ENCODE assay signal across 13 cellular contexts in genomic region chrX:154413142-154413541, GRCh38. TPM values are rescaled to one million over a fixed set of nuclear protein-coding genes. Genes with fewer than 3 reads are reported as not detected.
A peak's percentile ranks its signal among the peaks of the same experiment; 100 is the strongest.
DNase-seq lines count a peak whose midpoint lies in the region; ATAC-seq, FAIRE-seq and TF ChIP-seq lines count a peak whose summit lies in the region.
"Had no signal": no experiment of that assay in that cellular context is flagged by ENCODE, and none has a peak within 500 bp of the region (broad histone marks: within the 10 kb centered on the region; RNA-seq: fewer than 3 reads in every experiment).

No MANE protein-coding gene starts in this region.

- TSS peak; percentile 48 for BruUV-seq in GM12878 (replicated peaks; lab: Mats Ljungman, UMichigan)

- H3F3A ChIP-seq in OCI-LY1 (ENCODE audit: insufficient read depth, low read length): no peaks in the 10 kb centered on the region

- SMC1A ChIA-PET in GM12878 (lab: Charles Lee; ENCODE audit: uncharacterized antibody, unreplicated experiment): no interaction called here

- no peak for TF ChIP-seq CTCF in OCI-LY1 (IDR thresholded peaks at IDR 0.05; ENCODE audit: low read length)
- no peak for TF ChIP-seq CTCF in GM12878 (IDR thresholded peaks at IDR 0.05 in 2 of 3, conservative IDR thresholded peaks at IDR 0.05 in 1 of 3; ENCODE audit: control insufficient read depth in 2 of 3, extremely low read depth in 1 of 3, insufficient read depth in 1 of 3, low read depth in 3 of 3, low read length in 3 of 3)
- no peak for TF ChIP-seq CTCF in ascending aorta (IDR thresholded peaks at IDR 0.05)

- RAD21 ChIA-PET in GM12878 (lab: Charles Lee; ENCODE audit: unreplicated experiment): interaction anchor here (1.6 to 2.1 kb wide), 3 partner anchors 14 to 78 kb away, joined by 5 to 9 read pairs (median 5); partner anchors contain the start of gene SLC10A3

- no peak overlapping the region for H2AFZ ChIP-seq in OCI-LY1 (ENCODE audit: low read length)
- no peak overlapping the region for H2AFZ ChIP-seq in GM12878 (ENCODE audit: control insufficient read depth, low read depth, low read length)

- peak overlapping the region; percentile 93 for H3K4me3 Mint-ChIP-seq in activated naive CD4-positive, alpha-beta T cell treated with anti-CD3 and anti-CD28 coated beads, Interleukin-2, amount 10 ng/mL, durations not matched to agents 7 days and 5 days
- H3K4me3 Mint-ChIP-seq in activated naive CD4-positive, alpha-beta T cell treated with anti-CD3 and anti-CD28 coated beads for 36 hours: no peak overlapping the region
- no peak overlapping the region for H3K4me3 Mint-ChIP-seq in stimulated activated memory B cell treated with anti-CD40 and anti-IgM and Interleukin-4, amounts not matched to agents 10 μg/mL and 1 μg/mL and 100 μg/mL, for 72 hours

- H3K9me3 ChIP-seq in OCI-LY1 (ENCODE audit: low read length) (no peaks in the 10 kb centered on the region), GM12878 (replicated peaks; ENCODE audit: control insufficient read depth, insufficient read depth, low read length) (no peaks in the 10 kb centered on the region; the same call in 2 of the 3 replicates), ascending aorta (no peaks in the 10 kb centered on the region)
- H3K9me3 ChIP-seq: upper lobe of right lung had no signal

- intact Hi-C loops in activated naive CD4-positive, alpha-beta T cell treated with anti-CD3 and anti-CD28 coated beads for 36 hours (cut with micrococcal nuclease): no loop called here
- intact Hi-C loops in GM12878 (cut with micrococcal nuclease; ENCODE audit: unreplicated experiment): no loop called here
- intact Hi-C loops in ascending aorta (cut with DNase I): loop anchor here (5.0 kb wide), 1 partner anchor 64 kb away; the partner anchor contains the start of gene LAGE3

- H3K36me3 ChIP-seq in OCI-LY1 (ENCODE audit: insufficient read depth, low read length): no peaks in the 10 kb centered on the region
- H3K36me3 ChIP-seq in GM12878 (ENCODE audit: control insufficient read depth in 2 of 2, insufficient read depth in 2 of 2, low read length in 1 of 2): no peaks in the 10 kb centered on the region
- H3K36me3 ChIP-seq in ascending aorta: peaks cover 0 to 3% of the 10 kb centered on the region in 2 donors

- H3K27me3 ChIP-seq in OCI-LY1 (ENCODE audit: insufficient read depth, low read length) (no peaks in the 10 kb centered on the region), GM12878 (replicated peaks in 1 of 2; ENCODE audit: control insufficient read depth in 2 of 2, insufficient read depth in 2 of 2, low read length in 1 of 2) (no peaks in the 10 kb centered on the region), ascending aorta (no peaks in the 10 kb centered on the region)
- H3K27me3 ChIP-seq: upper lobe of right lung had no signal

- CTCF ChIA-PET in activated naive CD4-positive, alpha-beta T cell treated with anti-CD3 and anti-CD28 coated beads, Interleukin-2, amount 10 ng/mL, durations not matched to agents 7 days and 5 days (lab: Charles Lee): no interaction called here
- CTCF ChIA-PET in activated naive CD4-positive, alpha-beta T cell treated with anti-CD3 and anti-CD28 coated beads for 36 hours (lab: Charles Lee): no interaction called here
- CTCF ChIA-PET in GM12878 (lab: Yijun Ruan, JAX): interaction anchor here (0.9 kb wide), 2 partner anchors 8 to 40 kb away, joined by 3 to 4 read pairs; no protein-coding TSS in a partner anchor

- no peak for TF ChIP-seq POLR2A in GM12878 (IDR thresholded peaks at IDR 0.05; ENCODE audit: low read depth, low read length)

- H3K9ac ChIP-seq in OCI-LY1 (ENCODE audit: low read length) (no peak overlapping the region), GM12878 (ENCODE audit: control insufficient read depth, insufficient read depth, low read length) (no peak overlapping the region)

- H3K4me2 ChIP-seq in OCI-LY1 (ENCODE audit: low read length) (no peak overlapping the region), GM12878 (ENCODE audit: control insufficient read depth, insufficient read depth) (0 out of 2 replicates have a peak overlapping the region, but pooled peaks have one; percentile 77)

- TF ChIP-seq RAD21 in GM12878 (IDR thresholded peaks at IDR 0.05; ENCODE audit: insufficient read depth, low read depth, low read length): no peak

- H3K79me2 ChIP-seq in OCI-LY1 (ENCODE audit: insufficient read depth, low read length): no peaks in the 10 kb centered on the region
- peaks cover 7% of the 10 kb centered on the region for H3K79me2 ChIP-seq in GM12878 (ENCODE audit: control insufficient read depth, insufficient read depth, low read length)

- POLR2A ChIA-PET in GM12878 (lab: Charles Lee): interaction anchor here (3.5 to 4.6 kb wide), 2 partner anchors 13 to 15 kb away, joined by 22 to 32 read pairs; partner anchors contain the start of gene ATP6AP1

- H3K9me2 ChIP-seq in OCI-LY1 (ENCODE audit: low read depth, low read length): no peaks in the 10 kb centered on the region

- peak overlapping the region; percentile 92 for H3K27ac Mint-ChIP-seq in activated naive CD4-positive, alpha-beta T cell treated with anti-CD3 and anti-CD28 coated beads, Interleukin-2, amount 10 ng/mL, durations not matched to agents 7 days and 5 days
- H3K27ac Mint-ChIP-seq in activated naive CD4-positive, alpha-beta T cell treated with anti-CD3 and anti-CD28 coated beads for 36 hours: no peak overlapping the region
- peak overlapping the region; percentile 89 for H3K27ac Mint-ChIP-seq in stimulated activated memory B cell treated with anti-CD40 and anti-IgM and Interleukin-4, amounts not matched to agents 10 μg/mL and 1 μg/mL and 100 μg/mL, for 72 hours

- peaks cover 26% of the 10 kb centered on the region for H3K4me1 Mint-ChIP-seq in activated naive CD4-positive, alpha-beta T cell treated with anti-CD3 and anti-CD28 coated beads, Interleukin-2, amount 10 ng/mL, durations not matched to agents 7 days and 5 days
- peaks cover 13% of the 10 kb centered on the region for H3K4me1 Mint-ChIP-seq in activated naive CD4-positive, alpha-beta T cell treated with anti-CD3 and anti-CD28 coated beads for 36 hours (ENCODE audit: low read depth)
- H3K4me1 Mint-ChIP-seq in stimulated activated memory B cell treated with anti-CD40 and anti-IgM and Interleukin-4, amounts not matched to agents 10 μg/mL and 1 μg/mL and 100 μg/mL, for 72 hours: peaks cover 31% of the 10 kb centered on the region

- H3K4me3 ChIP-seq in OCI-LY1 (ENCODE audit: low read depth, low read length, poor library complexity, severe bottlenecking): no peak overlapping the region
- H3K4me3 ChIP-seq in GM12878: no peak overlapping the region
- H3K4me3 ChIP-seq in ascending aorta: no peak overlapping the region

- H3K27ac ChIP-seq in OCI-LY1 (ENCODE audit: low read depth, low read length, poor library complexity, severe bottlenecking): peak overlapping the region; percentile 72
- H3K27ac ChIP-seq in GM12878 (ENCODE audit: control insufficient read depth, insufficient read depth): peak overlapping the region; percentile 86; the same call in 1 of the 2 replicates
- H3K27ac ChIP-seq in ascending aorta: peak overlapping the region in 1 of 2 donors; percentile 91

- no peaks in the 10 kb centered on the region for H3K9me3 Mint-ChIP-seq in activated naive CD4-positive, alpha-beta T cell treated with anti-CD3 and anti-CD28 coated beads, Interleukin-2, amount 10 ng/mL, durations not matched to agents 7 days and 5 days
- no peaks in the 10 kb centered on the region for H3K9me3 Mint-ChIP-seq in activated naive CD4-positive, alpha-beta T cell treated with anti-CD3 and anti-CD28 coated beads for 36 hours
- no peaks in the 10 kb centered on the region for H3K9me3 Mint-ChIP-seq in stimulated activated memory B cell treated with anti-CD40 and anti-IgM and Interleukin-4, amounts not matched to agents 10 μg/mL and 1 μg/mL and 100 μg/mL, for 72 hours

- H3K4me1 ChIP-seq in OCI-LY1 (ENCODE audit: insufficient read depth, low read length, severe bottlenecking) (peaks cover 29% of the 10 kb centered on the region), GM12878 (ENCODE audit: control insufficient read depth, insufficient read depth, low read length) (no peaks in the 10 kb centered on the region), ascending aorta (peaks cover 0 to 7% of the 10 kb centered on the region in 2 donors)

- in situ Hi-C loops in GM12878 (cut with MboI): no loop called here

- H4K20me1 ChIP-seq in OCI-LY1 (ENCODE audit: insufficient read depth, low read length): no peaks in the 10 kb centered on the region
- H4K20me1 ChIP-seq in GM12878 (ENCODE audit: control insufficient read depth, insufficient read depth): no peaks in the 10 kb centered on the region

- no peak for TF ChIP-seq EP300 in GM12878 (IDR thresholded peaks at IDR 0.05; ENCODE audit: borderline replicate concordance in 1 of 2, control insufficient read depth in 1 of 2, low read depth in 2 of 2, low read length in 2 of 2)

- no peak for ATAC-seq in GM12878
- no peak for ATAC-seq in stimulated activated memory B cell treated with anti-CD40 and anti-IgM and Interleukin-4, amounts not matched to agents 10 μg/mL and 1 μg/mL and 100 μg/mL, for 72 hours
- no peak for ATAC-seq in HG03520 (IDR thresholded peaks at IDR 0.05; ENCODE audit: unreplicated experiment)

- FAIRE-seq in GM12878 (lab: Jason Lieb, UNC): no peak

- no peak for DNase-seq in activated naive CD4-positive, alpha-beta T cell treated with anti-CD3 and anti-CD28 coated beads, Interleukin-2, amount 10 ng/mL, durations not matched to agents 7 days and 5 days
- no peak for DNase-seq in activated naive CD4-positive, alpha-beta T cell treated with anti-CD3 and anti-CD28 coated beads for 36 hours
- DNase-seq in GM12878 (ENCODE audit: low read depth, low spot score): no peak
- DNase-seq in ascending aorta (ENCODE audit: low spot score in 2 of 2): no peak
- no peak for DNase-seq in HuH-7.5 (ENCODE audit: low spot score)
- DNase-seq: anterior cingulate cortex, EL, NCI-H1092, posterior cingulate gyrus, upper lobe of right lung had no signal

- WGBS in GM12878 (ENCODE audit: insufficient coverage, insufficient replicate concordance, low lambda C conversion rate, missing lambda C conversion rate): 45% methylated on average over 8 of the region's 8 CpGs

- peaks cover 24% of the 10 kb centered on the region for H3K36me3 Mint-ChIP-seq in activated naive CD4-positive, alpha-beta T cell treated with anti-CD3 and anti-CD28 coated beads, Interleukin-2, amount 10 ng/mL, durations not matched to agents 7 days and 5 days
- peaks cover 8% of the 10 kb centered on the region for H3K36me3 Mint-ChIP-seq in activated naive CD4-positive, alpha-beta T cell treated with anti-CD3 and anti-CD28 coated beads for 36 hours (ENCODE audit: low read depth)
- H3K36me3 Mint-ChIP-seq in stimulated activated memory B cell treated with anti-CD40 and anti-IgM and Interleukin-4, amounts not matched to agents 10 μg/mL and 1 μg/mL and 100 μg/mL, for 72 hours: peaks cover 16% of the 10 kb centered on the region

- H3K27me3 Mint-ChIP-seq in activated naive CD4-positive, alpha-beta T cell treated with anti-CD3 and anti-CD28 coated beads, Interleukin-2, amount 10 ng/mL, durations not matched to agents 7 days and 5 days: no peaks in the 10 kb centered on the region
- no peaks in the 10 kb centered on the region for H3K27me3 Mint-ChIP-seq in activated naive CD4-positive, alpha-beta T cell treated with anti-CD3 and anti-CD28 coated beads for 36 hours (ENCODE audit: low read depth)
- H3K27me3 Mint-ChIP-seq in stimulated activated memory B cell treated with anti-CD40 and anti-IgM and Interleukin-4, amounts not matched to agents 10 μg/mL and 1 μg/mL and 100 μg/mL, for 72 hours: no peaks in the 10 kb centered on the region

RNA-seq across cellular contexts. Expression of gene TAFAZZIN, which starts 1.8 kb away (rescaled TPM):
- total RNA-seq in activated naive CD4-positive, alpha-beta T cell treated with anti-CD3 and anti-CD28 coated beads for 36 hours: 10 to 100 TPM; 63.7 to 66.5 TPM
- 53.3 and 55.8 TPM in 2 replicates for total RNA-seq in GM12878 (2013; cell fraction: nucleolus; rRNA removed)
- 25.3 and 31.3 TPM in 2 replicates for total RNA-seq in GM12878 (2014; rRNA removed)
- total RNA-seq in GM12878 (2014; rRNA removed; fragmentation: Illumina TruSeq; extraction: Trizol): 14.2 and 15.3 TPM in 2 replicates
- 37.0 and 39.2 TPM in 2 replicates for total RNA-seq in GM12878 (2021)
- 19.4 TPM for polyA plus RNA-seq in GM12878 (2011; ENCODE audit: low read depth)
- polyA plus RNA-seq in GM12878 (2011; rRNA removed): 15.7 and 20.0 TPM in 2 replicates
- polyA plus RNA-seq in GM12878 (2011; cell fraction: cytosol; rRNA removed): 27.0 and 29.1 TPM in 2 replicates
- 183 and 209 TPM in 2 replicates for polyA plus RNA-seq in GM12878 (2011; cell fraction: nucleus; rRNA removed)
- polyA plus RNA-seq in GM12878 (2012): 30.8 and 43.7 TPM in 2 replicates
- polyA plus RNA-seq in GM12878 (2014; fragmentation: Illumina TruSeq; extraction: Trizol): 21.8 and 22.6 TPM in 2 replicates
- 1 to 10 TPM in 1 of 2 experiments, under 1 TPM in 1; 0.71 to 1.4 TPM for polyA plus RNA-seq in GM12878 (2014; fragmentation: Nextera tagmentation; extraction: Ambion mirVana)
- polyA plus RNA-seq in GM12878 (2014; rRNA removed): 43.1 and 50.4 TPM in 2 replicates
- polyA plus RNA-seq in GM12878 (2016; fragmentation: Nextera tagmentation; extraction: Ambion mirVana): 10 to 100 TPM; 25.0 to 31.6 TPM
- 9.9 and 12.2 TPM in 2 replicates for polyA minus RNA-seq in GM12878 (2011; rRNA and poly(A)+ RNA removed)
- polyA minus RNA-seq in GM12878 (2011; cell fraction: cytosol; rRNA and poly(A)+ RNA removed): 9.1 and 10.7 TPM in 2 replicates
- 26.0 and 36.0 TPM in 2 replicates for polyA minus RNA-seq in GM12878 (2011; cell fraction: nucleus; rRNA and poly(A)+ RNA removed)
- total RNA-seq in ascending aorta: 33.4 TPM

RNA-seq across cellular contexts. Expression of gene DNASE1L1, which starts 4.1 kb away (rescaled TPM):
- 1 to 10 TPM; 7.9 to 9.0 TPM for total RNA-seq in activated naive CD4-positive, alpha-beta T cell treated with anti-CD3 and anti-CD28 coated beads for 36 hours
- 7.5 and 8.3 TPM in 2 replicates for total RNA-seq in GM12878 (2013; cell fraction: nucleolus; rRNA removed)
- total RNA-seq in GM12878 (2014; rRNA removed): 19.3 and 19.7 TPM in 2 replicates
- 6.4 and 7.3 TPM in 2 replicates for total RNA-seq in GM12878 (2014; rRNA removed; fragmentation: Illumina TruSeq; extraction: Trizol)
- total RNA-seq in GM12878 (2021): 13.5 and 14.6 TPM in 2 replicates
- 8.7 TPM for polyA plus RNA-seq in GM12878 (2011; ENCODE audit: low read depth)
- polyA plus RNA-seq in GM12878 (2011; rRNA removed): 3.1 and 4.4 TPM in 2 replicates
- polyA plus RNA-seq in GM12878 (2011; cell fraction: cytosol; rRNA removed): 6.2 and 9.1 TPM in 2 replicates
- 9.8 and 11.9 TPM in 2 replicates for polyA plus RNA-seq in GM12878 (2011; cell fraction: nucleus; rRNA removed)
- 12.7 and 15.6 TPM in 2 replicates for polyA plus RNA-seq in GM12878 (2012)
- 4.1 and 6.7 TPM in 2 replicates for polyA plus RNA-seq in GM12878 (2014; fragmentation: Illumina TruSeq; extraction: Trizol)
- polyA plus RNA-seq in GM12878 (2014; fragmentation: Nextera tagmentation; extraction: Ambion mirVana): under 1 TPM; 0.60 to 0.74 TPM
- 20.0 and 22.7 TPM in 2 replicates for polyA plus RNA-seq in GM12878 (2014; rRNA removed)
- polyA plus RNA-seq in GM12878 (2016; fragmentation: Nextera tagmentation; extraction: Ambion mirVana): 10 to 100 TPM in 1 of 2 experiments, 1 to 10 TPM in 1; 6.9 to 10.9 TPM
- 3.6 and 4.6 TPM in 2 replicates for polyA minus RNA-seq in GM12878 (2011; rRNA and poly(A)+ RNA removed)
- 1.6 and 3.4 TPM in 2 replicates for polyA minus RNA-seq in GM12878 (2011; cell fraction: cytosol; rRNA and poly(A)+ RNA removed)
- polyA minus RNA-seq in GM12878 (2011; cell fraction: nucleus; rRNA and poly(A)+ RNA removed): 1.5 and 3.7 TPM in 2 replicates
- 52.5 TPM for total RNA-seq in ascending aorta

RNA-seq across cellular contexts. Expression of gene RPL10, which starts 15.0 kb away (rescaled TPM):
- total RNA-seq in activated naive CD4-positive, alpha-beta T cell treated with anti-CD3 and anti-CD28 coated beads for 36 hours: 1,000 to 10,000 TPM; 3,331 to 3,466 TPM
- 600 and 614 TPM in 2 replicates for total RNA-seq in GM12878 (2013; cell fraction: nucleolus; rRNA removed)
- total RNA-seq in GM12878 (2014; rRNA removed): 4,925 and 4,997 TPM in 2 replicates
- 3,759 and 3,772 TPM in 2 replicates for total RNA-seq in GM12878 (2014; rRNA removed; fragmentation: Illumina TruSeq; extraction: Trizol)
- total RNA-seq in GM12878 (2021): 4,064 and 4,152 TPM in 2 replicates
- polyA plus RNA-seq in GM12878 (2011; ENCODE audit: low read depth): 5,001 TPM
- polyA plus RNA-seq in GM12878 (2011; rRNA removed): 2,618 and 3,504 TPM in 2 replicates
- 4,504 and 6,793 TPM in 2 replicates for polyA plus RNA-seq in GM12878 (2011; cell fraction: cytosol; rRNA removed)
- polyA plus RNA-seq in GM12878 (2011; cell fraction: nucleus; rRNA removed): 1,382 and 2,108 TPM in 2 replicates
- 6,434 and 6,606 TPM in 2 replicates for polyA plus RNA-seq in GM12878 (2012)
- polyA plus RNA-seq in GM12878 (2014; fragmentation: Illumina TruSeq; extraction: Trizol): 6,343 and 6,987 TPM in 2 replicates
- 1,000 to 10,000 TPM; 5,383 to 7,222 TPM for polyA plus RNA-seq in GM12878 (2014; fragmentation: Nextera tagmentation; extraction: Ambion mirVana)
- polyA plus RNA-seq in GM12878 (2014; rRNA removed): 6,238 and 6,871 TPM in 2 replicates
- 1,000 to 10,000 TPM; 1,938 to 2,032 TPM for polyA plus RNA-seq in GM12878 (2016; fragmentation: Nextera tagmentation; extraction: Ambion mirVana)
- polyA minus RNA-seq in GM12878 (2011; rRNA and poly(A)+ RNA removed): 1,076 and 2,028 TPM in 2 replicates
- polyA minus RNA-seq in GM12878 (2011; cell fraction: cytosol; rRNA and poly(A)+ RNA removed): 767 and 786 TPM in 2 replicates
- 230 and 289 TPM in 2 replicates for polyA minus RNA-seq in GM12878 (2011; cell fraction: nucleus; rRNA and poly(A)+ RNA removed)
- 4,298 TPM for total RNA-seq in ascending aorta

RNA-seq across cellular contexts. Expression of gene ATP6AP1, which starts 15.3 kb away (rescaled TPM):
- 10 to 100 TPM; 20.3 to 21.1 TPM for total RNA-seq in activated naive CD4-positive, alpha-beta T cell treated with anti-CD3 and anti-CD28 coated beads for 36 hours
- total RNA-seq in GM12878 (2013; cell fraction: nucleolus; rRNA removed): 52.6 and 58.2 TPM in 2 replicates
- total RNA-seq in GM12878 (2014; rRNA removed): 23.0 and 25.0 TPM in 2 replicates
- 15.3 and 15.8 TPM in 2 replicates for total RNA-seq in GM12878 (2014; rRNA removed; fragmentation: Illumina TruSeq; extraction: Trizol)
- total RNA-seq in GM12878 (2021): 31.2 and 35.7 TPM in 2 replicates
- 24.9 TPM for polyA plus RNA-seq in GM12878 (2011; ENCODE audit: low read depth)
- polyA plus RNA-seq in GM12878 (2011; rRNA removed): 20.2 and 39.8 TPM in 2 replicates
- 65.1 and 77.9 TPM in 2 replicates for polyA plus RNA-seq in GM12878 (2011; cell fraction: cytosol; rRNA removed)
- 59.5 and 66.5 TPM in 2 replicates for polyA plus RNA-seq in GM12878 (2011; cell fraction: nucleus; rRNA removed)
- polyA plus RNA-seq in GM12878 (2012): 33.0 and 40.6 TPM in 2 replicates
- 19.5 and 32.8 TPM in 2 replicates for polyA plus RNA-seq in GM12878 (2014; fragmentation: Illumina TruSeq; extraction: Trizol)
- polyA plus RNA-seq in GM12878 (2014; fragmentation: Nextera tagmentation; extraction: Ambion mirVana): 1 to 10 TPM; 4.5 to 7.8 TPM
- 44.2 and 45.5 TPM in 2 replicates for polyA plus RNA-seq in GM12878 (2014; rRNA removed)
- polyA plus RNA-seq in GM12878 (2016; fragmentation: Nextera tagmentation; extraction: Ambion mirVana): 10 to 100 TPM; 56.3 to 56.4 TPM
- polyA minus RNA-seq in GM12878 (2011; rRNA and poly(A)+ RNA removed): 32.0 and 52.5 TPM in 2 replicates
- 18.3 and 26.7 TPM in 2 replicates for polyA minus RNA-seq in GM12878 (2011; cell fraction: cytosol; rRNA and poly(A)+ RNA removed)
- 11.2 and 13.9 TPM in 2 replicates for polyA minus RNA-seq in GM12878 (2011; cell fraction: nucleus; rRNA and poly(A)+ RNA removed)
- 52.6 TPM for total RNA-seq in ascending aorta

RNA-seq across cellular contexts. Expression of gene GDI1, which starts 23.8 kb away (rescaled TPM):
- total RNA-seq in activated naive CD4-positive, alpha-beta T cell treated with anti-CD3 and anti-CD28 coated beads for 36 hours: 10 to 100 TPM; 93.6 to 96.9 TPM
- total RNA-seq in GM12878 (2013; cell fraction: nucleolus; rRNA removed): 91.6 and 109 TPM in 2 replicates
- total RNA-seq in GM12878 (2014; rRNA removed): 46.6 and 59.9 TPM in 2 replicates
- total RNA-seq in GM12878 (2014; rRNA removed; fragmentation: Illumina TruSeq; extraction: Trizol): 22.2 and 22.7 TPM in 2 replicates
- total RNA-seq in GM12878 (2021): 57.9 and 61.3 TPM in 2 replicates
- polyA plus RNA-seq in GM12878 (2011; ENCODE audit: low read depth): 57.8 TPM
- 48.1 and 102 TPM in 2 replicates for polyA plus RNA-seq in GM12878 (2011; rRNA removed)
- 113 and 125 TPM in 2 replicates for polyA plus RNA-seq in GM12878 (2011; cell fraction: cytosol; rRNA removed)
- polyA plus RNA-seq in GM12878 (2011; cell fraction: nucleus; rRNA removed): 509 and 553 TPM in 2 replicates
- polyA plus RNA-seq in GM12878 (2012): 87.7 and 105 TPM in 2 replicates
- 45.1 and 64.1 TPM in 2 replicates for polyA plus RNA-seq in GM12878 (2014; fragmentation: Illumina TruSeq; extraction: Trizol)
- polyA plus RNA-seq in GM12878 (2014; fragmentation: Nextera tagmentation; extraction: Ambion mirVana): 1 to 10 TPM in 1 of 2 experiments, under 1 TPM in 1; 0.92 to 4.3 TPM
- 82.1 and 101 TPM in 2 replicates for polyA plus RNA-seq in GM12878 (2014; rRNA removed)
- polyA plus RNA-seq in GM12878 (2016; fragmentation: Nextera tagmentation; extraction: Ambion mirVana): 10 to 100 TPM; 34.5 to 39.3 TPM
- 45.4 and 61.3 TPM in 2 replicates for polyA minus RNA-seq in GM12878 (2011; rRNA and poly(A)+ RNA removed)
- polyA minus RNA-seq in GM12878 (2011; cell fraction: cytosol; rRNA and poly(A)+ RNA removed): 28.1 and 28.3 TPM in 2 replicates
- 51.5 and 71.2 TPM in 2 replicates for polyA minus RNA-seq in GM12878 (2011; cell fraction: nucleus; rRNA and poly(A)+ RNA removed)
- 67.4 TPM for total RNA-seq in ascending aorta
